Comparison of ENCODE assay signal across 27 cellular contexts in the genomic region with DNA sequence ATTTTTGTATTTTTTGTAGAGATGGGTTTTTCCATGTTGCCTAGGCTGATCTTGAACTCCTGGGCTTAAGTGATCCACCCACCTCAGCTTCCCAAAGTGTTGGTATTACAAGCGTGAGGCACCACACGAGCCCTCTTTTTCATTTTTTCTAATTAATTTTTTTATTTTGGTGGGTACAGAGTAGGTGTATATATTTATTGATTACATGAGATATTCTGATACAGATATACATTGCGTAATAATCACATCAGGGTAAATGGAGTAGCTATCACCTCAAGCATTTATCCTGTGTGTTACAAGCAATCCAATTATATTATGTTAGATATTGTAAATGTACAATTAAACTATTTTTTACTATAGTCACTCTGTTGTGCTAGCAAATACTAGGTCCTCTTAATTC.
"Had no signal": no experiment of that assay in that cellular context is flagged by ENCODE, and none has a peak within 500 bp of the region (broad histone marks: within the 10 kb centered on the region; RNA-seq: fewer than 3 reads in every experiment).

No MANE protein-coding gene starts in this region.

- DNase-seq: stimulated activated CD4-positive, alpha-beta T cell treated with anti-CD3 and anti-CD28 coated beads, Interleukin-2, amount 100 ng/mL, for 48 hours; stimulated activated CD4-positive, alpha-beta T cell treated with anti-CD3 and anti-CD28 coated beads, Interleukin-4, amount 100 ng/mL, for 1 hour; stimulated activated CD4-positive, alpha-beta T cell treated with anti-CD3 and anti-CD28 coated beads, Interleukin-4, amount 100 ng/mL, for 24 hours; stimulated activated CD4-positive, alpha-beta T cell treated with anti-CD3 and anti-CD28 coated beads, Interleukin-4, amount 100 ng/mL, for 4 hours; stimulated activated CD8-positive, alpha-beta memory T cell treated with anti-CD3 and anti-CD28 coated beads, Interleukin-4, amount 100 ng/mL, for 48 hours; stimulated activated naive B cell treated with anti-CD40 and anti-IgM and Interleukin-4, amounts not matched to agents 10 μg/mL and 1 μg/mL and 100 μg/mL, for 72 hours; stimulated activated naive CD4-positive, alpha-beta T cell; stimulated activated naive CD4-positive, alpha-beta T cell treated with Interleukin-2 at 50 U/mL for 16 hours; stimulated activated naive CD8-positive, alpha-beta T cell treated with anti-CD3 and anti-CD28 coated beads, Interleukin-15, amount 100 ng/mL, for 72 hours; stimulated activated naive CD8-positive, alpha-beta T cell treated with anti-CD3 and anti-CD28 coated beads, Interleukin-15, Interleukin-2, amounts not matched to agents 100 U/mL and 50 U/mL, for 24 hours; stomach; substantia nigra; testis; thyroid gland; tibial artery; transverse colon; trophoblast cell; upper lobe of left lung; upper lobe of right lung; uterus had no signal

- H3K4me3 ChIP-seq: stomach, suprapubic skin, testis, thoracic aorta, thyroid gland, tibial artery, tibial nerve, transverse colon, upper lobe of left lung, upper lobe of right lung, uterus, vagina had no signal

- H3K9me3 ChIP-seq: stomach, suprapubic skin, testis, thoracic aorta, thyroid gland, tibial artery, tibial nerve, transverse colon, upper lobe of left lung, upper lobe of right lung, uterus, vagina had no signal

- ATAC-seq: stimulated activated effector memory CD8-positive, alpha-beta T cell treated with anti-CD3 and anti-CD28 coated beads, Interleukin-12 subunit alpha, Interleukin-12 subunit beta, amount 100 ng/mL, for 72 hours; stimulated activated memory B cell treated with anti-CD40 and anti-IgM and Interleukin-4, amounts not matched to agents 10 μg/mL and 1 μg/mL and 100 μg/mL, for 72 hours; stimulated activated naive B cell treated with anti-CD40 and anti-IgM and Interleukin-4, amounts not matched to agents 10 μg/mL and 1 μg/mL and 100 μg/mL, for 72 hours; stimulated activated naive CD8-positive, alpha-beta T cell treated with anti-CD3 and anti-CD28 coated beads, Interleukin-15, amount 100 ng/mL, for 72 hours; stimulated activated naive CD8-positive, alpha-beta T cell treated with anti-CD3 and anti-CD28 coated beads, Interleukin-15, Interleukin-2, amounts not matched to agents 100 U/mL and 50 U/mL, for 24 hours; upper lobe of right lung had no signal

- H3K27ac ChIP-seq: stomach, suprapubic skin, testis, thoracic aorta, thyroid gland, tibial artery, tibial nerve, transverse colon, upper lobe of left lung, upper lobe of right lung, uterus, vagina had no signal

- H3K36me3 ChIP-seq: stomach, suprapubic skin, thoracic aorta, thyroid gland, tibial artery, tibial nerve, transverse colon, upper lobe of left lung, upper lobe of right lung, uterus, vagina had no signal

- FAIRE-seq: urothelium cell line had no signal

- H3K27me3 ChIP-seq: stomach, suprapubic skin, testis, thyroid gland, tibial artery, tibial nerve, transverse colon, upper lobe of left lung, upper lobe of right lung, uterus, vagina had no signal

- H3K4me1 ChIP-seq: stomach, suprapubic skin, testis, thyroid gland, tibial artery, tibial nerve, transverse colon, upper lobe of left lung, upper lobe of right lung, uterus, vagina had no signal
